ENCODE assay signal across 13 cellular contexts in genomic region chr12:6475233-6475975, GRCh38. TPM values are rescaled to one million over a fixed set of nuclear protein-coding genes. Genes with fewer than 3 reads are reported as not detected.
A peak's percentile ranks its signal among the peaks of the same experiment; 100 is the strongest.
DNase-seq lines count a peak whose midpoint lies in the region; ATAC-seq, FAIRE-seq and TF ChIP-seq lines count a peak whose summit lies in the region.
"Not testable (repeated sequence)": the region's sequence is repeated elsewhere in the genome, so short reads cannot be mapped to it uniquely, and the experiment has no call there.
"Had no signal": no experiment of that assay in that cellular context is flagged by ENCODE, and none has a peak within 500 bp of the region (broad histone marks: within the 10 kb centered on the region; RNA-seq: fewer than 3 reads in every experiment).

No MANE protein-coding gene starts in this region.

- not testable (repeated sequence) for H3K18ac ChIP-seq in trophoblast cell (ENCODE audit: low read length)

- H3K27ac ChIP-seq in astrocyte (ENCODE audit: low read depth, low read length); trophoblast cell (ENCODE audit: low read depth, low read length): not testable (repeated sequence)

- CTCF ChIA-PET in WTC11 (lab: Charles Lee): not testable (repeated sequence)

- H3K14ac ChIP-seq in trophoblast cell (ENCODE audit: low read length): not testable (repeated sequence)

- peak overlapping the region; percentile 47 for H2BK120ac ChIP-seq in trophoblast cell (ENCODE audit: insufficient read depth, low read length, poor library complexity)

- ATAC-seq in WTC11: not testable (repeated sequence)

- H3K79me2 ChIP-seq in astrocyte (ENCODE audit: insufficient read depth, low read length); trophoblast cell (ENCODE audit: control insufficient read depth, insufficient read depth, low read length, poor library complexity): not testable (repeated sequence)

- not testable (repeated sequence) for H2AK5ac ChIP-seq in trophoblast cell (ENCODE audit: low read length)

- not testable (repeated sequence) for TF ChIP-seq CTCF in WTC11 (IDR thresholded peaks at IDR 0.05); astrocyte (IDR thresholded peaks at IDR 0.05; ENCODE audit: insufficient read depth, low read depth, low read length)

- H3K36me3 Mint-ChIP-seq in WTC11; astrocyte (ENCODE audit: low read depth, unreplicated experiment); dendritic cell treated with granulocyte-macrophage colony-stimulating factor and Interleukin-4, amounts not matched to agents 40 ng/mL and 50 ng/mL, for 4 days (ENCODE audit: low read depth): not testable (repeated sequence)

- H3K4me3 Mint-ChIP-seq in WTC11; astrocyte (ENCODE audit: unreplicated experiment); dendritic cell treated with granulocyte-macrophage colony-stimulating factor and Interleukin-4, amounts not matched to agents 40 ng/mL and 50 ng/mL, for 4 days: not testable (repeated sequence)

- H2BK12ac ChIP-seq in trophoblast cell (ENCODE audit: low read length): peak overlapping the region; percentile 63

- intact Hi-C loops in dendritic cell treated with granulocyte-macrophage colony-stimulating factor and Interleukin-4, amounts not matched to agents 40 ng/mL and 50 ng/mL, for 4 days (cut with micrococcal nuclease): loop anchor here (10.0 kb wide), 1 partner anchor 59 kb away; the partner anchor contains the start of gene GAPDH

- not testable (repeated sequence) for H3K4me1 Mint-ChIP-seq in WTC11
- peaks cover 24% of the 10 kb centered on the region for H3K4me1 Mint-ChIP-seq in astrocyte (ENCODE audit: low read depth, unreplicated experiment)
- H3K4me1 Mint-ChIP-seq in dendritic cell treated with granulocyte-macrophage colony-stimulating factor and Interleukin-4, amounts not matched to agents 40 ng/mL and 50 ng/mL, for 4 days (ENCODE audit: low read depth): peaks cover 21% of the 10 kb centered on the region

- not testable (repeated sequence) for H3K4me2 ChIP-seq in astrocyte (ENCODE audit: low read length); trophoblast cell (ENCODE audit: low read length)

- not testable (repeated sequence) for H3K4ac ChIP-seq in trophoblast cell (ENCODE audit: low read depth, low read length)

- not testable (repeated sequence) for H3K9ac ChIP-seq in astrocyte (ENCODE audit: low read length); trophoblast cell (ENCODE audit: low read length)

- H3K79me1 ChIP-seq in trophoblast cell (ENCODE audit: low read length): peaks cover 16% of the 10 kb centered on the region

- no CpG with 5 or more reads among the region's 48 CpGs for WGBS in trophoblast cell (ENCODE audit: extremely low coverage, insufficient coverage, insufficient read length)

- DNase-seq in WTC11 (ENCODE audit: low spot score): peak; percentile 4
- peak; percentile 34 for DNase-seq in activated CD8-positive, alpha-beta memory T cell treated with anti-CD3 and anti-CD28 coated beads, Interleukin-2, amount 50 U/mL, for 48 hours
- not testable (repeated sequence) for DNase-seq in astrocyte (ENCODE audit: low read depth); trophoblast cell
- peak; percentile 83 for DNase-seq in mesenteric fat pad (ENCODE audit: low spot score)

- H3K9me3 ChIP-seq in astrocyte (ENCODE audit: insufficient read depth, low read depth, low read length); trophoblast cell (ENCODE audit: insufficient read depth, low read depth, low read length): not testable (repeated sequence)

- not testable (repeated sequence) for H4K12ac ChIP-seq in trophoblast cell (ENCODE audit: low read depth, low read length)

- H3K4me1 ChIP-seq in astrocyte (ENCODE audit: insufficient read depth, low read length): not testable (repeated sequence)
- H3K4me1 ChIP-seq in trophoblast cell (ENCODE audit: control insufficient read depth in 1 of 2, insufficient read depth in 2 of 2, low read length in 2 of 2): peaks cover 8 to 15% of the 10 kb centered on the region in 2 experiments

- H4K91ac ChIP-seq in trophoblast cell (ENCODE audit: low read depth, low read length): peak overlapping the region; percentile 76

- not testable (repeated sequence) for H3K23ac ChIP-seq in trophoblast cell (ENCODE audit: low read length)

- H3K27ac Mint-ChIP-seq in WTC11: not testable (repeated sequence)
- peak overlapping the region; percentile 70 for H3K27ac Mint-ChIP-seq in astrocyte (ENCODE audit: unreplicated experiment)
- H3K27ac Mint-ChIP-seq in dendritic cell treated with granulocyte-macrophage colony-stimulating factor and Interleukin-4, amounts not matched to agents 40 ng/mL and 50 ng/mL, for 4 days: peak overlapping the region; percentile 13

- H2AFZ ChIP-seq in astrocyte (ENCODE audit: low read depth, low read length); trophoblast cell (ENCODE audit: insufficient read depth, low read length, poor library complexity): not testable (repeated sequence)

- H4K8ac ChIP-seq in trophoblast cell (ENCODE audit: low read depth, low read length): not testable (repeated sequence)

- not testable (repeated sequence) for H4K20me1 ChIP-seq in astrocyte (ENCODE audit: insufficient read depth, low read length)

- peaks cover 23% of the 10 kb centered on the region for H3K27me3 Mint-ChIP-seq in WTC11 (ENCODE audit: low read depth)
- H3K27me3 Mint-ChIP-seq in astrocyte (ENCODE audit: low read depth, unreplicated experiment): not testable (repeated sequence)
- peaks cover 12% of the 10 kb centered on the region for H3K27me3 Mint-ChIP-seq in dendritic cell treated with granulocyte-macrophage colony-stimulating factor and Interleukin-4, amounts not matched to agents 40 ng/mL and 50 ng/mL, for 4 days

- H3K27me3 ChIP-seq in astrocyte (ENCODE audit: insufficient read depth, low read length); trophoblast cell (ENCODE audit: insufficient read depth, low read length): not testable (repeated sequence)

- H3K9me3 Mint-ChIP-seq in WTC11: peaks cover 14% of the 10 kb centered on the region
- H3K9me3 Mint-ChIP-seq in astrocyte (ENCODE audit: unreplicated experiment); dendritic cell treated with granulocyte-macrophage colony-stimulating factor and Interleukin-4, amounts not matched to agents 40 ng/mL and 50 ng/mL, for 4 days: not testable (repeated sequence)

- not testable (repeated sequence) for H3K4me3 ChIP-seq in astrocyte (ENCODE audit: insufficient read depth, low read depth, low read length); trophoblast cell (ENCODE audit: low read depth, low read length)

- POLR2A ChIA-PET in WTC11 (lab: Charles Lee): not testable (repeated sequence)

- FAIRE-seq in astrocyte (lab: Jason Lieb, UNC): not testable (repeated sequence)

- not testable (repeated sequence) for H2BK5ac ChIP-seq in trophoblast cell (ENCODE audit: low read depth, low read length, poor library complexity)

- not testable (repeated sequence) for H3K36me3 ChIP-seq in astrocyte (ENCODE audit: insufficient read depth, low read length); trophoblast cell (ENCODE audit: control insufficient read depth in 1 of 2, insufficient read depth in 2 of 2, low read length in 2 of 2)

RNA-seq across cellular contexts. Expression of gene VAMP1, which starts 4.9 kb away (rescaled TPM):
- total RNA-seq in WTC11 (2021) (12.8 to 14.3 TPM (median 13.8 TPM) in 3 replicates), astrocyte (21.0 and 23.1 TPM in 2 replicates), mesenteric fat pad (5.8 TPM)
- 8.1 and 8.3 TPM in 2 replicates for polyA plus RNA-seq in trophoblast cell (2013)

RNA-seq across cellular contexts. Expression of gene MRPL51, which starts 17.7 kb away (rescaled TPM):
- total RNA-seq in WTC11 (2021) (285 to 290 TPM (median 288 TPM) in 3 replicates), astrocyte (192 and 202 TPM in 2 replicates), mesenteric fat pad (116 TPM)
- polyA plus RNA-seq in trophoblast cell (2013): 534 and 575 TPM in 2 replicates

RNA-seq across cellular contexts. Expression of gene NCAPD2, which starts 18.5 kb away (rescaled TPM):
- total RNA-seq in WTC11 (2021) (131 to 141 TPM (median 133 TPM) in 3 replicates), astrocyte (18.6 and 21.1 TPM in 2 replicates), mesenteric fat pad (12.8 TPM)
- polyA plus RNA-seq in trophoblast cell (2013): 39.3 and 41.7 TPM in 2 replicates

RNA-seq across cellular contexts. Expression of gene TAPBPL, which starts 23.6 kb away (rescaled TPM):
- total RNA-seq in WTC11 (2021): 0.98 to 1.3 TPM (median 1.1 TPM) in 3 replicates
- 0.87 and 1.6 TPM in 2 replicates for total RNA-seq in astrocyte
- total RNA-seq in mesenteric fat pad: 13.0 TPM
- 0.04 and 0.17 TPM in 2 replicates for polyA plus RNA-seq in trophoblast cell (2013)

RNA-seq across cellular contexts. Expression of gene CD27, which starts 30.6 kb away (rescaled TPM):
- total RNA-seq in WTC11 (2021) (0.23 to 0.34 TPM (median 0.28 TPM) in 3 replicates), astrocyte (not detected in 2 replicates), mesenteric fat pad (not detected)
- not detected in 2 replicates for polyA plus RNA-seq in trophoblast cell (2013)
- total RNA-seq: A172, A673, Caco-2, Calu3, Daoy had no signal
- polyA plus RNA-seq: A549, AG04450 had no signal
